ENCODE assay signal across 10 cellular contexts in the genomic region with DNA sequence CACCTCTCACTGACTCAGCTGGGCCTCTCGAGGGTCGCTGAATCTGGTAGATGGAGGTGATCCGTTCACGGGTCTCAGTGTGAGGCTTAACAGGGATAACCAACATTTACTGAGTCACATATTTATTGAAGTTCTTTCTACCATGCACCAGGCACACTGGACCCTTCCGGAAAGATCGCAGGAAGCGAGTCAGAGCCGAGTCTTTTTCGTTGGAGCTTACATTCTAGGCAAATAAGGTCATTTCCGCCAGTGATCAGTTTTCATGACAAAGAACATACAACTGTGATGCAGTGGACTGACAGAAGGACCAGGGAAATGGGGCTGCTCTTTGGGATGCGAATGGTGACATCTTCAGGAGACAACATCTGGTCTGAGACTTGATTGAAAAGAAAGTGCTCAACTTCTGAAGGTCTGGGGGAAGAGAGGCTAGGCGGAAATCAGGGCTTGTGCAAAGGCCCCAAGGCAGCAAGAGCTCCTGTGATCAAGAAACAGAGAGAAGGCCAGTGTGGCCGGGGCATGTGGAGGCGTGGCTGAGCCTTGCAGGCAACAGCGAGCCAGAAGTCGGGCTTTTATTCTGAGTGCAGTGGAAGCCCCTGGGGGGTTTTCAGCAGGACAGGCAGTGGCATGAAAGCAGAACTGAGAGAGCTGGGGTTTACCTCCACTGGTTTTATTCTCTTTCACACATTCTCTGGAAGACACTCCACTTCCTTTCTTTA. TPM values are rescaled to one million over a fixed set of nuclear protein-coding genes. Genes with fewer than 3 reads are reported as not detected.
DNase-seq lines count a peak whose midpoint lies in the region; ATAC-seq and TF ChIP-seq lines count a peak whose summit lies in the region.
"Had no signal": no experiment of that assay in that cellular context is flagged by ENCODE, and none has a peak within 500 bp of the region (broad histone marks: within the 10 kb centered on the region; RNA-seq: fewer than 3 reads in every experiment).

No MANE protein-coding gene starts in this region.

- no peak overlapping the region for H3K4me2 ChIP-seq in mammary epithelial cell (ENCODE audit: insufficient read depth, low read depth, low read length)

- TF ChIP-seq CTCF in mammary epithelial cell (conservative IDR thresholded peaks at IDR 0.05 in 1 of 2, IDR thresholded peaks at IDR 0.05 in 1 of 2; ENCODE audit: extremely low read depth in 1 of 2, insufficient read depth in 1 of 2, low read depth in 1 of 2, low read length in 2 of 2) (no peak), breast epithelium (IDR thresholded peaks at IDR 0.05) (no peak), RWPE1 (conservative IDR thresholded peaks at IDR 0.05; ENCODE audit: low read depth) (no peak), gastrocnemius medialis (IDR thresholded peaks at IDR 0.05 in 4 of 5, conservative IDR thresholded peaks at IDR 0.05 in 1 of 5) (no peak)

- H3K27me3 ChIP-seq in mammary epithelial cell (ENCODE audit: insufficient read depth, low read length) (no peaks in the 10 kb centered on the region), breast epithelium (no peaks in the 10 kb centered on the region), gastrocnemius medialis (no peaks in the 10 kb centered on the region)
- no peaks in the 10 kb centered on the region for H3K27me3 ChIP-seq in effector memory CD4-positive, alpha-beta T cell (replicated peaks; ENCODE audit: control insufficient read depth, insufficient read depth, low read length, poor library complexity, severe bottlenecking)

- ATAC-seq in HG02970 (IDR thresholded peaks at IDR 0.05; ENCODE audit: low FRiP score, unreplicated experiment) (peak; percentile 97), gastrocnemius medialis (no peak)

- no TSS peak for BruUV-seq in mammary epithelial cell (replicated peaks; lab: Mats Ljungman, UMichigan)

- POLR2A ChIA-PET in RWPE1 (lab: Yijun Ruan, JAX; ENCODE audit: low non-redundant PET): interaction anchor here (0.7 kb wide), 1 partner anchor 37 kb away, joined by 5 read pairs; no protein-coding TSS in a partner anchor

- no peaks in the 10 kb centered on the region for H4K20me1 ChIP-seq in mammary epithelial cell (ENCODE audit: insufficient read depth, low read length)

- H3K27ac ChIP-seq in mammary epithelial cell (ENCODE audit: insufficient read depth, low read depth, low read length) (no peak overlapping the region), breast epithelium (no peak overlapping the region), RWPE1 (peak overlapping the region; percentile 68), gastrocnemius medialis (no peak overlapping the region)
- H3K27ac ChIP-seq in effector memory CD4-positive, alpha-beta T cell (ENCODE audit: insufficient read depth, low read length, poor library complexity, severe bottlenecking): no peak overlapping the region

- WGBS in mammary epithelial cell (ENCODE audit: low coverage, missing lambda C conversion rate): 69% methylated on average over 16 of the region's 16 CpGs

- H3K79me2 ChIP-seq in mammary epithelial cell (ENCODE audit: insufficient read depth, low read length): no peaks in the 10 kb centered on the region

- no peak overlapping the region for H3K9ac ChIP-seq in mammary epithelial cell (ENCODE audit: insufficient read depth, low read length)

- CTCF ChIA-PET in mammary epithelial cell (lab: Charles Lee; ENCODE audit: low non-redundant PET) (interaction anchor here (0.6 kb wide), 1 partner anchor 21 kb away, joined by 3 read pairs; no protein-coding TSS in a partner anchor), RWPE1 (lab: Yijun Ruan, JAX) (interaction anchor here (0.6 to 2.1 kb wide), 2 partner anchors 52 to 1292 kb away, joined by 3 to 4 read pairs; no protein-coding TSS in a partner anchor)

- no peaks in the 10 kb centered on the region for H3K36me3 ChIP-seq in mammary epithelial cell (ENCODE audit: insufficient read depth, low read length)
- H3K36me3 ChIP-seq in breast epithelium: no peaks in the 10 kb centered on the region
- H3K36me3 ChIP-seq in effector memory CD4-positive, alpha-beta T cell (ENCODE audit: control insufficient read depth, insufficient read depth, low read length): no peaks in the 10 kb centered on the region
- H3K36me3 ChIP-seq in gastrocnemius medialis: no peaks in the 10 kb centered on the region

- DNase-seq in mammary epithelial cell: peak; percentile 27
- DNase-seq in breast epithelium (ENCODE audit: low spot score in 2 of 2): no peak
- DNase-seq in RWPE1 (ENCODE audit: low spot score): no peak
- DNase-seq in NK-92 treated with Interleukin-12 subunit alpha and Interleukin-12 subunit beta, amount 100 ng/mL, for 24 hours (lab: John Stamatoyannopoulos, UW): no peak
- DNase-seq in effector memory CD4-positive, alpha-beta T cell: no peak
- no peak for DNase-seq in gastrocnemius medialis
- DNase-seq in GOT3 (lab: John Stamatoyannopoulos, UW): no peak
- DNase-seq: activated naive CD4-positive, alpha-beta T cell treated with anti-CD3 and anti-CD28 coated beads for 36 hours; NCI-H2171 had no signal

- intact Hi-C loops in mammary epithelial cell (cut with micrococcal nuclease): no loop called here
- intact Hi-C loops in breast epithelium (cut with DNase I; ENCODE audit: low total_unique reads): no loop called here
- intact Hi-C loops in gastrocnemius medialis (cut with DNase I; ENCODE audit: low total_unique reads): no loop called here

- in situ Hi-C loops in mammary epithelial cell (cut with MboI; ENCODE audit: low sequenced_read_pairs in 2 of 2): no loop called here
- in situ Hi-C loops in gastrocnemius medialis (cut with MboI; ENCODE audit: low sequenced_read_pairs in 4 of 4): no loop called here

- dilution Hi-C loops in mammary epithelial cell (cut with HindIII; ENCODE audit: low sequenced_read_pairs): no loop called here

- peak overlapping the region; percentile 19 for H2AFZ ChIP-seq in mammary epithelial cell (ENCODE audit: low read depth, low read length)

- H3K4me1 ChIP-seq in mammary epithelial cell (ENCODE audit: insufficient read depth, low read length) (peaks cover 48% of the 10 kb centered on the region), breast epithelium (no peaks in the 10 kb centered on the region), gastrocnemius medialis (no peaks in the 10 kb centered on the region)
- no peaks in the 10 kb centered on the region for H3K4me1 ChIP-seq in effector memory CD4-positive, alpha-beta T cell (ENCODE audit: control insufficient read depth, insufficient read depth, low read length, poor library complexity, severe bottlenecking)

- peaks cover 8% of the 10 kb centered on the region for H3K9me3 ChIP-seq in mammary epithelial cell (replicated peaks; ENCODE audit: insufficient read depth, low read length)
- no peaks in the 10 kb centered on the region for H3K9me3 ChIP-seq in breast epithelium
- H3K9me3 ChIP-seq in effector memory CD4-positive, alpha-beta T cell (ENCODE audit: control insufficient read depth, low read length): no peaks in the 10 kb centered on the region
- no peaks in the 10 kb centered on the region for H3K9me3 ChIP-seq in gastrocnemius medialis

- no peak for TF ChIP-seq POLR2A in breast epithelium (IDR thresholded peaks at IDR 0.05)
- TF ChIP-seq POLR2A in gastrocnemius medialis (IDR thresholded peaks at IDR 0.05): no peak

- no peak overlapping the region for H3K4me3 ChIP-seq in mammary epithelial cell (replicated peaks in 1 of 3; ENCODE audit: insufficient read depth in 1 of 3, low read depth in 2 of 3, low read length in 3 of 3)
- H3K4me3 ChIP-seq in breast epithelium: no peak overlapping the region
- H3K4me3 ChIP-seq in effector memory CD4-positive, alpha-beta T cell (ENCODE audit: insufficient read depth, low read depth, low read length, poor library complexity, severe bottlenecking): no peak overlapping the region
- H3K4me3 ChIP-seq in gastrocnemius medialis: no peak overlapping the region

RNA-seq across cellular contexts. Expression of a gene that starts 56.7 kb away (rescaled TPM):
- 1 to 10 TPM; 1.7 to 3.6 TPM for total RNA-seq in mammary epithelial cell
- polyA plus RNA-seq in mammary epithelial cell: 2.7 TPM
- not detected for polyA minus RNA-seq in mammary epithelial cell
- 1 to 10 TPM in 1 of 3 donors, under 1 TPM in 1, not detected in 1; 0.73 to 2.0 TPM for total RNA-seq in breast epithelium
- under 1 TPM in 2 of 4 donors, not detected in 2; 0.07 to 0.22 TPM for total RNA-seq in gastrocnemius medialis
- total RNA-seq: activated naive CD4-positive, alpha-beta T cell treated with anti-CD3 and anti-CD28 coated beads for 36 hours had no signal
